ENCODE assay signal across 16 cellular contexts in the genomic region with DNA sequence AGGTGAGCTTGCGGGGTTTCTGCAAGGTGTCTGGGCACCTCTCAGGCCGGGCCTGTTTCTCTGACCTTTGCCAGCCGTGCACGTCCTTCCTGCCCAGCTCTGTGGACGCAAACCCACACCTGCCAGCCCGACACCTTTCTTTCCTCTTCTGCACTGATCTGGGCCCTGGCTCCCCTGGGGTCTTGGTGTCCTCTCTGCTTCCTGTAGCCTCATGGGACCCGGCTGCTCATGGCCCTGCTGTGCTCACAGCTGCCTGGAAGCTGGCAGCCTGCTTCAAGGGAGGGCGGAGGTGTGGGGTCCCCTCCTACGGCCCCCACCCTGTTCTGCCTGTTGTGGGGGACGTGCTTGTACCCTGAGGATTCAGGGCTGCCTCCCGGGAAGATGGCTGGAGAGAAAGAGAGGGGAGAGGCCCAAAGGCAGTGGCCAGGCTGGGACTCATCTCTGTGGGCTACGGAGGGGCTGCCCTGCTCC.
DNase-seq lines count a peak whose midpoint lies in the region; ATAC-seq, FAIRE-seq and TF ChIP-seq lines count a peak whose summit lies in the region.
"Had no signal": no experiment of that assay in that cellular context is flagged by ENCODE, and none has a peak within 500 bp of the region (broad histone marks: within the 10 kb centered on the region; RNA-seq: fewer than 3 reads in every experiment).

No MANE protein-coding gene starts in this region.

- H3K27me3 ChIP-seq in heart left ventricle (no peaks in the 10 kb centered on the region), testis (no peaks in the 10 kb centered on the region), HAP-1 (ENCODE audit: low read depth) (no peaks in the 10 kb centered on the region), breast epithelium (no peaks in the 10 kb centered on the region)

- H3K27ac ChIP-seq in heart left ventricle (peak overlapping the region in 1 of 12 donors; percentile 61), RWPE1 (peak overlapping the region; percentile 34), kidney (ENCODE audit: low read depth in 2 of 2, low read length in 2 of 2) (no peak overlapping the region), testis (peak overlapping the region; percentile 6 to 55), breast epithelium (peak overlapping the region in 1 of 2 donors; percentile 19)

- H3K36me3 ChIP-seq in heart left ventricle = peaks cover 0 to 42% (median 24%) of the 10 kb centered on the region in 9 donors
- H3K36me3 ChIP-seq in kidney (ENCODE audit: control insufficient read depth in 1 of 2, insufficient read depth in 2 of 2, low read length in 2 of 2) = peaks cover 8 to 9% of the 10 kb centered on the region in 2 donors
- no peaks in the 10 kb centered on the region for H3K36me3 ChIP-seq in testis (ENCODE audit: low read depth, missing control alignments)
- H3K36me3 ChIP-seq in HAP-1 (replicated peaks) = peaks cover 19% of the 10 kb centered on the region
- H3K36me3 ChIP-seq in breast epithelium = peaks cover 4% of the 10 kb centered on the region

- CTCF ChIA-PET in RWPE1 (lab: Yijun Ruan, JAX) = interaction anchor here (0.8 kb wide), 1 partner anchor 132 kb away, joined by 3 read pairs; no protein-coding TSS in a partner anchor

- H3K9me3 ChIP-seq in heart left ventricle = no peaks in the 10 kb centered on the region
- no peaks in the 10 kb centered on the region for H3K9me3 ChIP-seq in kidney (ENCODE audit: control insufficient read depth in 1 of 2, low read length in 2 of 2)
- no peaks in the 10 kb centered on the region for H3K9me3 ChIP-seq in testis
- no peaks in the 10 kb centered on the region for H3K9me3 ChIP-seq in HAP-1
- H3K9me3 ChIP-seq in breast epithelium = no peaks in the 10 kb centered on the region

- WGBS in heart left ventricle, 4 donors = 90 to 92% (median 91%) methylated on average over 12 of the region's 12 CpGs
- 74 to 92% methylated on average over 8 to 12 of the region's 12 CpGs for WGBS in testis, 2 donors

- no peak overlapping the region for H3K9ac ChIP-seq in kidney (ENCODE audit: low read length in 2 of 2)

- in situ Hi-C loops in HAP-1 (cut with MboI; ENCODE audit: low sequenced_read_pairs) = no loop called here

- TF ChIP-seq CTCF in heart left ventricle (IDR thresholded peaks at IDR 0.05) = no peak
- no peak for TF ChIP-seq CTCF in RWPE1 (conservative IDR thresholded peaks at IDR 0.05; ENCODE audit: low read depth)
- no peak for TF ChIP-seq CTCF in kidney (IDR thresholded peaks at IDR 0.05; ENCODE audit: borderline replicate concordance, extremely low read depth, insufficient read depth)
- TF ChIP-seq CTCF in testis (IDR thresholded peaks at IDR 0.05) = no peak
- no peak for TF ChIP-seq CTCF in breast epithelium (IDR thresholded peaks at IDR 0.05)

- H3K4me3 ChIP-seq in heart left ventricle (no peak overlapping the region), kidney (ENCODE audit: low read length in 2 of 2) (no peak overlapping the region), testis (no peak overlapping the region), HAP-1 (no peak overlapping the region), breast epithelium (no peak overlapping the region)

- DNase-seq in Right ventricle myocardium inferior (ENCODE audit: missing footprints) (peak; percentile 50), heart left ventricle (no peak), RWPE1 (ENCODE audit: low spot score) (no peak), kidney (peak; percentile 66), testis (no peak), HAP-1 (ENCODE audit: low spot score in 2 of 2) (no peak), breast epithelium (ENCODE audit: low spot score in 2 of 2) (no peak)
- DNase-seq: CD4-positive, CD25-positive, alpha-beta regulatory T cell; DMS53; GOT3; KG1; NCI-H1417 treated with DMSO at 0.1 percent for 48 hours; NCI-H1930; NCI-H2171; NCI-H446 treated with DMSO at 0.1 percent for 48 hours; OCI-M1 had no signal

- peaks cover 0 to 22% (median 13%) of the 10 kb centered on the region in 12 donors for H3K4me1 ChIP-seq in heart left ventricle
- H3K4me1 ChIP-seq in kidney (ENCODE audit: control insufficient read depth in 1 of 2, insufficient read depth in 1 of 2, low read depth in 1 of 2, low read length in 2 of 2) = no peaks in the 10 kb centered on the region
- peaks cover 54% of the 10 kb centered on the region for H3K4me1 ChIP-seq in testis
- no peaks in the 10 kb centered on the region for H3K4me1 ChIP-seq in HAP-1
- peaks cover 12 to 15% of the 10 kb centered on the region in 2 donors for H3K4me1 ChIP-seq in breast epithelium

- POLR2A ChIA-PET in RWPE1 (lab: Yijun Ruan, JAX; ENCODE audit: low non-redundant PET) = no interaction called here

- intact Hi-C loops in Right ventricle myocardium inferior (cut with DNase I) = no loop called here
- intact Hi-C loops in heart left ventricle (cut with DNase I) = no loop called here
- intact Hi-C loops in kidney (cut with DNase I) = no loop called here
- intact Hi-C loops in testis (cut with DNase I; ENCODE audit: low total_unique reads) = loop anchor here (5.0 kb wide), 1 partner anchor 51 kb away; no protein-coding TSS in a partner anchor
- intact Hi-C loops in breast epithelium (cut with DNase I; ENCODE audit: low total_unique reads) = loop anchor here (10.0 kb wide), 1 partner anchor 48 kb away; no protein-coding TSS in a partner anchor

- no peak for ATAC-seq in Right ventricle myocardium inferior
- no peak for ATAC-seq in heart left ventricle

- no peak for FAIRE-seq in kidney (lab: Jason Lieb, UNC)

- TF ChIP-seq POLR2A in heart left ventricle (IDR thresholded peaks at IDR 0.05) (no peak), testis (IDR thresholded peaks at IDR 0.05) (no peak), breast epithelium (IDR thresholded peaks at IDR 0.05) (no peak)

Comparison
In these comparisons a context has a peak if more than half of its experiments do, and no peak if none do; other contexts are left out.
1. DNase-seq: peak in Right ventricle myocardium inferior (single experiment) and kidney (single experiment); none in heart left ventricle (0 of 5), RWPE1 (single experiment), testis (single experiment), HAP-1 (0 of 2) and breast epithelium (0 of 2).
2. H3K27ac ChIP-seq: peak in RWPE1 (single experiment) and testis (2 of 2); none in kidney (0 of 2).
3. intact Hi-C loops: an anchor here in testis (5.0 kb wide) and breast epithelium (10.0 kb wide); none called in Right ventricle myocardium inferior, heart left ventricle and kidney.